In the genomic region with DNA sequence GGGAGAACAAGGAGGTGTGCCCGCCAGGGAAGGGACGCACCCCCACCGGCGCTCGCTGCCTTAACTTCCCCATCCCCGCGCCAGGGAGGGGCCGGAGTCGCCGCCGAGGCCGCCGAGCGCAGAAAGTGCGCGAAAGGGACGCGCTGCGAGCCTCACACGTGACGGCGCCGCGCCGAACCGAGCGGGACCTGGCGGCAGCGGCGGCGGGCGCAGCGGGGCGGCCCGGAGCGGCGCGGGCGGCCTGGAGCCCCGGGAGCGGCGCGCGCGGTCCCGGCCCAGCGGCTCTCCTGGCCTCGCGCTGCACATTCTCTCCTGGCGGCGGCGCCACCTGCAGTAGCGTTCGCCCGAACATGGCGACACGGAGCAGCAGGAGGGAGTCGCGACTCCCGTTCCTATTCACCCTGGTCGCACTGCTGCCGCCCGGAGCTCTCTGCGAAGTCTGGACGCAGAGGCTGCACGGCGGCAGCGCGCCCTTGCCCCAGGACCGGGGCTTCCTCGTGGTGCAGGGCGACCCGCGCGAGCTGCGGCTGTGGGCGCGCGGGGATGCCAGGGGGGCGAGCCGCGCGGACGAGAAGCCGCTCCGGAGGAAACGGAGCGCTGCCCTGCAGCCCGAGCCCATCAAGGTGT, we compare ENCODE assay signal across 8 cellular contexts. TPM values are rescaled to one million over a fixed set of nuclear protein-coding genes. Genes with fewer than 3 reads are reported as not detected.
A peak's percentile ranks its signal among the peaks of the same experiment; 100 is the strongest.
DNase-seq lines count a peak whose midpoint lies in the region; ATAC-seq and TF ChIP-seq lines count a peak whose summit lies in the region.

A gene with protein sequence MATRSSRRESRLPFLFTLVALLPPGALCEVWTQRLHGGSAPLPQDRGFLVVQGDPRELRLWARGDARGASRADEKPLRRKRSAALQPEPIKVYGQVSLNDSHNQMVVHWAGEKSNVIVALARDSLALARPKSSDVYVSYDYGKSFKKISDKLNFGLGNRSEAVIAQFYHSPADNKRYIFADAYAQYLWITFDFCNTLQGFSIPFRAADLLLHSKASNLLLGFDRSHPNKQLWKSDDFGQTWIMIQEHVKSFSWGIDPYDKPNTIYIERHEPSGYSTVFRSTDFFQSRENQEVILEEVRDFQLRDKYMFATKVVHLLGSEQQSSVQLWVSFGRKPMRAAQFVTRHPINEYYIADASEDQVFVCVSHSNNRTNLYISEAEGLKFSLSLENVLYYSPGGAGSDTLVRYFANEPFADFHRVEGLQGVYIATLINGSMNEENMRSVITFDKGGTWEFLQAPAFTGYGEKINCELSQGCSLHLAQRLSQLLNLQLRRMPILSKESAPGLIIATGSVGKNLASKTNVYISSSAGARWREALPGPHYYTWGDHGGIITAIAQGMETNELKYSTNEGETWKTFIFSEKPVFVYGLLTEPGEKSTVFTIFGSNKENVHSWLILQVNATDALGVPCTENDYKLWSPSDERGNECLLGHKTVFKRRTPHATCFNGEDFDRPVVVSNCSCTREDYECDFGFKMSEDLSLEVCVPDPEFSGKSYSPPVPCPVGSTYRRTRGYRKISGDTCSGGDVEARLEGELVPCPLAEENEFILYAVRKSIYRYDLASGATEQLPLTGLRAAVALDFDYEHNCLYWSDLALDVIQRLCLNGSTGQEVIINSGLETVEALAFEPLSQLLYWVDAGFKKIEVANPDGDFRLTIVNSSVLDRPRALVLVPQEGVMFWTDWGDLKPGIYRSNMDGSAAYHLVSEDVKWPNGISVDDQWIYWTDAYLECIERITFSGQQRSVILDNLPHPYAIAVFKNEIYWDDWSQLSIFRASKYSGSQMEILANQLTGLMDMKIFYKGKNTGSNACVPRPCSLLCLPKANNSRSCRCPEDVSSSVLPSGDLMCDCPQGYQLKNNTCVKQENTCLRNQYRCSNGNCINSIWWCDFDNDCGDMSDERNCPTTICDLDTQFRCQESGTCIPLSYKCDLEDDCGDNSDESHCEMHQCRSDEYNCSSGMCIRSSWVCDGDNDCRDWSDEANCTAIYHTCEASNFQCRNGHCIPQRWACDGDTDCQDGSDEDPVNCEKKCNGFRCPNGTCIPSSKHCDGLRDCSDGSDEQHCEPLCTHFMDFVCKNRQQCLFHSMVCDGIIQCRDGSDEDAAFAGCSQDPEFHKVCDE (N-terminal part only) (plus strand): TSS at position 333 of the 627 bp plus-strand sequence. CDS start 18 bp downstream, at position 351.

- in situ Hi-C loops in brain microvascular endothelial cell (cut with HindIII; ENCODE audit: low pct_ligation_motif_present, low sequenced_read_pairs): no loop called here

- H3K9me3 ChIP-seq in iPS-18c (ENCODE audit: control insufficient read depth, insufficient read depth, low read length): no peaks in the 10 kb centered on the region
- H3K9me3 ChIP-seq in skeletal muscle tissue (ENCODE audit: control insufficient read depth in 3 of 3, low read length in 3 of 3): no peaks in the 10 kb centered on the region

- peaks cover 2 to 22% (median 7%) of the 10 kb centered on the region in 3 donors for H3K4me1 ChIP-seq in skeletal muscle tissue (ENCODE audit: control insufficient read depth in 3 of 3, insufficient read depth in 3 of 3, low read length in 3 of 3)

- peak within 1 kb of the TSS; percentile 47 for H3K4me3 ChIP-seq in brain microvascular endothelial cell (ENCODE audit: low read depth, low read length)
- peak within 1 kb of the TSS; percentile 85 for H3K4me3 ChIP-seq in iPS-18c (ENCODE audit: insufficient read depth, low read depth, low read length)
- peak within 1 kb of the TSS; percentile 69 to 79 (median 77) for H3K4me3 ChIP-seq in skeletal muscle tissue (ENCODE audit: low read length in 3 of 3)

- H3K27me3 ChIP-seq in brain microvascular endothelial cell (replicated peaks) (peaks cover 42% of the 10 kb centered on the region), skeletal muscle tissue (ENCODE audit: control insufficient read depth in 3 of 3, insufficient read depth in 3 of 3, low read length in 3 of 3) (peaks cover 3 to 15% (median 7%) of the 10 kb centered on the region in 3 donors)

- peak; percentile 54 for ATAC-seq in GM21717 (IDR thresholded peaks at IDR 0.05; ENCODE audit: unreplicated experiment)

- H3K27ac ChIP-seq in brain microvascular endothelial cell: no peak within 1 kb of the TSS
- H3K27ac ChIP-seq in skeletal muscle tissue (ENCODE audit: low read depth, low read length): no peak within 1 kb of the TSS

- peak; percentile 60 for TF ChIP-seq CTCF in brain microvascular endothelial cell (IDR thresholded peaks at IDR 0.05; ENCODE audit: low read depth, low read length, missing control alignments)

- peak within 1 kb of the TSS; percentile 51 to 76 (median 53) for H3K9ac ChIP-seq in skeletal muscle tissue (ENCODE audit: low read depth in 1 of 3, low read length in 3 of 3)

- peak; percentile 81 for DNase-seq in Daoy (ENCODE audit: low read depth)
- DNase-seq in LHCN-M2 (ENCODE audit: low read depth): peak; percentile 10
- peak; percentile 54 for DNase-seq in T-helper 22 cell (ENCODE audit: low read depth)
- DNase-seq in brain microvascular endothelial cell: no peak
- DNase-seq in GOT3 (lab: John Stamatoyannopoulos, UW): no peak

- H3K36me3 ChIP-seq in brain microvascular endothelial cell (replicated peaks): no peaks in the 10 kb centered on the region
- no peaks in the 10 kb centered on the region for H3K36me3 ChIP-seq in skeletal muscle tissue (ENCODE audit: control insufficient read depth in 3 of 3, insufficient read depth in 3 of 3, low read length in 3 of 3)

RNA-seq across cellular contexts. Expression of the gene that starts here (rescaled TPM):
- 1.5 and 1.6 TPM in 2 replicates for total RNA-seq in Daoy (2014; rRNA removed; shearing (Covaris generic))
- total RNA-seq in LHCN-M2 (2014; rRNA removed): 0.06 and 0.26 TPM in 2 replicates
- polyA plus RNA-seq in LHCN-M2 (2012): 0.07 TPM
- 6.3 TPM for total RNA-seq in skeletal muscle tissue

Comparison
In these comparisons a context has a peak if more than half of its experiments do, and no peak if none do; other contexts are left out.
1. Peak in DNase-seq in LHCN-M2; RNA of the gene not detected or under 1 TPM.
2. DNase-seq: peak in Daoy (single experiment) and T-helper 22 cell (single experiment); none in brain microvascular endothelial cell (single experiment) and GOT3 (single experiment).
3. Peak in every context shown above with its lines, with median percentiles within 50 percentile points of each other: H3K4me3 ChIP-seq.